In genomic region chr17:38624782-38625355, GRCh38 we compare ENCODE assay signal across 9 cellular contexts. TPM values are rescaled to one million over a fixed set of nuclear protein-coding genes. Genes with fewer than 3 reads are reported as not detected.
DNase-seq lines count a peak whose midpoint lies in the region; ATAC-seq and TF ChIP-seq lines count a peak whose summit lies in the region.
"Not testable (repeated sequence)": the region's sequence is repeated elsewhere in the genome, so short reads cannot be mapped to it uniquely, and the experiment has no call there.
"Had no signal": no experiment of that assay in that cellular context is flagged by ENCODE, and none has a peak within 500 bp of the region (broad histone marks: within the 10 kb centered on the region; RNA-seq: fewer than 3 reads in every experiment).

No MANE protein-coding gene starts in this region.

- ATAC-seq in GM18520 (IDR thresholded peaks at IDR 0.05; ENCODE audit: unreplicated experiment) = peak; percentile 58
- peak; percentile 53 for ATAC-seq in GM21390 (IDR thresholded peaks at IDR 0.05; ENCODE audit: unreplicated experiment)
- peak; percentile 61 for ATAC-seq in HG02763 (IDR thresholded peaks at IDR 0.05; ENCODE audit: unreplicated experiment)
- ATAC-seq in HG03439 (IDR thresholded peaks at IDR 0.05; ENCODE audit: unreplicated experiment) = peak; percentile 81

- H3K9me2 ChIP-seq in SU-DHL-6 (replicated peaks; ENCODE audit: insufficient read depth, low read length) = not testable (repeated sequence)

- peak overlapping the region; percentile 6 for H3K4me2 ChIP-seq in SU-DHL-6 (ENCODE audit: low read depth, low read length, poor library complexity, severe bottlenecking)
- not testable (repeated sequence) for H3K4me2 ChIP-seq in neural progenitor cell

- H3F3A ChIP-seq in SU-DHL-6 (ENCODE audit: insufficient read depth); neural progenitor cell (ENCODE audit: low read depth): not testable (repeated sequence)

- H3K9ac ChIP-seq in SU-DHL-6 (ENCODE audit: low read length); neural progenitor cell: not testable (repeated sequence)

- not testable (repeated sequence) for H3K4me3 ChIP-seq in CD4-positive, alpha-beta memory T cell (ENCODE audit: low read length in 2 of 2); SU-DHL-6 (ENCODE audit: insufficient read depth, low read length, poor library complexity, severe bottlenecking); neural progenitor cell

- H3K27me3 Mint-ChIP-seq in CD4-positive, alpha-beta memory T cell = peaks cover 17 to 29% of the 10 kb centered on the region in 2 donors
- not testable (repeated sequence) for H3K27me3 Mint-ChIP-seq in neural progenitor cell (ENCODE audit: insufficient read depth, low read depth)

- H3K79me2 ChIP-seq in SU-DHL-6 (ENCODE audit: insufficient read depth, low read length); neural progenitor cell (ENCODE audit: low read depth): not testable (repeated sequence)

- not testable (repeated sequence) for H3K4me1 ChIP-seq in CD4-positive, alpha-beta memory T cell (ENCODE audit: insufficient read depth, low read length); neural progenitor cell

- CTCF ChIA-PET in CD4-positive, alpha-beta memory T cell (lab: Charles Lee; ENCODE audit: partially characterized antibody) = not testable (repeated sequence)

- H4K20me1 ChIP-seq in SU-DHL-6 (ENCODE audit: low read depth, low read length); neural progenitor cell (ENCODE audit: low read depth): not testable (repeated sequence)

- H3K27ac ChIP-seq in CD4-positive, alpha-beta memory T cell (ENCODE audit: low read depth, low read length); SU-DHL-6 (ENCODE audit: low read depth, low read length); neural progenitor cell: not testable (repeated sequence)

- not testable (repeated sequence) for TF ChIP-seq CTCF in SU-DHL-6 (IDR thresholded peaks at IDR 0.05; ENCODE audit: insufficient read depth, low read length, poor library complexity, severe bottlenecking); neural progenitor cell (IDR thresholded peaks at IDR 0.05)

- not testable (repeated sequence) for H3K27me3 ChIP-seq in CD4-positive, alpha-beta memory T cell (ENCODE audit: insufficient read depth, low read length); SU-DHL-6 (ENCODE audit: low read length); neural progenitor cell

- not testable (repeated sequence) for H3K36me3 ChIP-seq in CD4-positive, alpha-beta memory T cell (ENCODE audit: insufficient read depth, low read length); SU-DHL-6 (ENCODE audit: low read length); neural progenitor cell

- DNase-seq in CD4-positive, alpha-beta memory T cell = peak in 1 of 5 donors; percentile 22
- peak; percentile 15 for DNase-seq in activated naive CD4-positive, alpha-beta T cell treated with Interleukin-2 at 50 U/mL for 16 hours
- not testable (repeated sequence) for DNase-seq in neural progenitor cell (ENCODE audit: low spot score)

- H3K9me3 Mint-ChIP-seq in CD4-positive, alpha-beta memory T cell; neural progenitor cell: not testable (repeated sequence)

- not testable (repeated sequence) for H3K36me3 Mint-ChIP-seq in CD4-positive, alpha-beta memory T cell; neural progenitor cell

- H2AFZ ChIP-seq in SU-DHL-6 (ENCODE audit: low read depth, low read length, severe bottlenecking); neural progenitor cell (replicated peaks): not testable (repeated sequence)

- peak overlapping the region in 7 of 8 donors; percentile 7 to 81 (median 66) for H3K4me3 Mint-ChIP-seq in CD4-positive, alpha-beta memory T cell
- not testable (repeated sequence) for H3K4me3 Mint-ChIP-seq in neural progenitor cell

- POLR2A ChIA-PET in CD4-positive, alpha-beta memory T cell (lab: Charles Lee; ENCODE audit: partially characterized antibody) = not testable (repeated sequence)

- peak overlapping the region in 1 of 7 donors; percentile 13 for H3K27ac Mint-ChIP-seq in CD4-positive, alpha-beta memory T cell
- peak overlapping the region; percentile 10 for H3K27ac Mint-ChIP-seq in neural progenitor cell

- H3K4me1 Mint-ChIP-seq in CD4-positive, alpha-beta memory T cell; neural progenitor cell: not testable (repeated sequence)

- H3K9me3 ChIP-seq in CD4-positive, alpha-beta memory T cell (ENCODE audit: control insufficient read depth in 1 of 2, low read length in 2 of 2); SU-DHL-6 (ENCODE audit: insufficient read depth, low read length); neural progenitor cell (ENCODE audit: low read depth): not testable (repeated sequence)

- intact Hi-C loops in CD4-positive, alpha-beta memory T cell (cut with micrococcal nuclease) = not testable (repeated sequence)

RNA-seq across cellular contexts. Expression of gene SRCIN1, which starts 19.1 kb away (rescaled TPM):
- total RNA-seq in CD4-positive, alpha-beta memory T cell = under 1 TPM; 0.28 to 0.79 TPM
- polyA plus RNA-seq in CD4-positive, alpha-beta memory T cell = not detected
- 3.8 and 15.6 TPM in 2 replicates for total RNA-seq in neural progenitor cell (ENCODE audit: low replicate concordance)
- total RNA-seq: IMR-90 had no signal
- polyA plus RNA-seq: IMR-90 had no signal

RNA-seq across cellular contexts. Expression of gene EPOP, which starts 49.9 kb away (rescaled TPM):
- total RNA-seq in CD4-positive, alpha-beta memory T cell = under 1 TPM; 0.09 to 0.25 TPM
- polyA plus RNA-seq in CD4-positive, alpha-beta memory T cell = not detected
- 8.0 and 19.3 TPM in 2 replicates for total RNA-seq in neural progenitor cell (ENCODE audit: low replicate concordance)
